1 cellular context compared by ENCODE assay signal in genomic region chr1:172477216-172477615, GRCh38.
TF ChIP-seq lines count a peak whose summit lies in the region.

No MANE protein-coding gene starts in this region.

TF ChIP-seq in HCT116, 20 proteins besides CTCF, POLR2A, EP300 and RAD21 (continued from another document):
- no peak for TF ChIP-seq YY1 (IDR thresholded peaks at IDR 0.05; ENCODE audit: extremely low read depth, insufficient replicate concordance, low read depth, low read length)
- TF ChIP-seq SRF (IDR thresholded peaks at IDR 0.05; ENCODE audit: low read depth), result no peak
- TF ChIP-seq ATF3 (IDR thresholded peaks at IDR 0.05), result no peak
- no peak for TF ChIP-seq SP1 (IDR thresholded peaks at IDR 0.05; ENCODE audit: low read depth)
- no peak for TF ChIP-seq CBX3 (IDR thresholded peaks at IDR 0.05; ENCODE audit: low read depth)
- TF ChIP-seq MAX (IDR thresholded peaks at IDR 0.05), result no peak
- TF ChIP-seq ZNF274 (IDR thresholded peaks at IDR 0.05; ENCODE audit: low read depth, low read length), result no peak
- no peak for TF ChIP-seq ZBTB33 (IDR thresholded peaks at IDR 0.05; ENCODE audit: extremely low read depth, insufficient replicate concordance, low read length)
- no peak for TF ChIP-seq ZFX (IDR thresholded peaks at IDR 0.05)
- TF ChIP-seq REST (IDR thresholded peaks at IDR 0.05; ENCODE audit: low read depth), result no peak
- TF ChIP-seq POLR2AphosphoS5 (IDR thresholded peaks at IDR 0.05; ENCODE audit: low read depth, low read length), result no peak
- no peak for TF ChIP-seq SIN3A (IDR thresholded peaks at IDR 0.05; ENCODE audit: low read depth)
- TF ChIP-seq EZH2 (IDR thresholded peaks at IDR 0.05), result no peak
- TF ChIP-seq FOSL1 (IDR thresholded peaks at IDR 0.05; ENCODE audit: low read depth), result no peak
- TF ChIP-seq TCF7L2 (IDR thresholded peaks at IDR 0.05; ENCODE audit: borderline replicate concordance, extremely low read depth, insufficient read depth, insufficient read length), result no peak
- no peak for TF ChIP-seq EZH2phosphoT487 (IDR thresholded peaks at IDR 0.05; ENCODE audit: borderline replicate concordance)
